ENCODE assay signal across 1 cellular context in the genomic region with DNA sequence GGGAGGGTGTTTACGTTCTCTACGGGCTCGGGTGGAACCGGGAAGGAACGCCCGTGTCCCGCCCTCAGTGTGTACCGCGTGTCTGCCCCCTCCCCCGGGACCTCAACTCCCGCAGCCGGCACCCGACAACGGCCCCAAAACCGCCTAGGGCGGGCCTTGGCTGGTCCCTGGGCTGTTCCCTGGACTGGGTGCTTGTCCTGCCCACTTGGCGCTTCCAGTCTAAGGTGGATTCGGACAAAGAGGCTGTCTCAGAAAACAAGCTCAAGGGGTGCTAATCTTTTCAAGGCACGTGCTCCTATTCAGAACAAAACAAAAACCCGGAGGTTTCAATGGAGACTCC.
A peak's percentile ranks its signal among the peaks of the same experiment; 100 is the strongest.
TF ChIP-seq lines count a peak whose summit lies in the region.

No MANE protein-coding gene starts in this region.

TF ChIP-seq in HepG2, 621 proteins besides CTCF, POLR2A, EP300 and RAD21:
- TF ChIP-seq ZFYVE20 (CRISPR knock-in tag; IDR thresholded peaks at IDR 0.05; ENCODE audit: borderline replicate concordance, low read depth) = no peak
- TF ChIP-seq, protein P1, sequence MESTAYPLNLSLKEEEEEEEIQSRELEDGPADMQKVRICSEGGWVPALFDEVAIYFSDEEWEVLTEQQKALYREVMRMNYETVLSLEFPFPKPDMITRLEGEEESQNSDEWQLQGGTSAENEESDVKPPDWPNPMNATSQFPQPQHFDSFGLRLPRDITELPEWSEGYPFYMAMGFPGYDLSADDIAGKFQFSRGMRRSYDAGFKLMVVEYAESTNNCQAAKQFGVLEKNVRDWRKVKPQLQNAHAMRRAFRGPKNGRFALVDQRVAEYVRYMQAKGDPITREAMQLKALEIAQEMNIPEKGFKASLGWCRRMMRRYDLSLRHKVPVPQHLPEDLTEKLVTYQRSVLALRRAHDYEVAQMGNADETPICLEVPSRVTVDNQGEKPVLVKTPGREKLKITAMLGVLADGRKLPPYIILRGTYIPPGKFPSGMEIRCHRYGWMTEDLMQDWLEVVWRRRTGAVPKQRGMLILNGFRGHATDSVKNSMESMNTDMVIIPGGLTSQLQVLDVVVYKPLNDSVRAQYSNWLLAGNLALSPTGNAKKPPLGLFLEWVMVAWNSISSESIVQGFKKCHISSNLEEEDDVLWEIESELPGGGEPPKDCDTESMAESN (CRISPR knock-in tag; conservative IDR thresholded peaks at IDR 0.05) = peak; percentile 77; the same call in 1 of the 2 replicates
- peak; percentile 61 for TF ChIP-seq ZBTB33 (CRISPR knock-in tag; IDR thresholded peaks at IDR 0.05)
- peak; percentile 5; the same call in 1 of the 2 replicates for TF ChIP-seq ZNF281 (CRISPR knock-in tag; IDR thresholded peaks at IDR 0.05; ENCODE audit: borderline replicate concordance)
- TF ChIP-seq ZNF331 (CRISPR knock-in tag; IDR thresholded peaks at IDR 0.05) = peak; percentile 62; the same call in 1 of the 2 replicates
- TF ChIP-seq ZNF224 (CRISPR knock-in tag; IDR thresholded peaks at IDR 0.05) = no peak
- TF ChIP-seq SALL1 (CRISPR knock-in tag; IDR thresholded peaks at IDR 0.05) = peak; percentile 4; the same call in 1 of the 2 replicates
- TF ChIP-seq HBP1 (CRISPR knock-in tag; IDR thresholded peaks at IDR 0.05; ENCODE audit: low read depth) = peak; percentile 12; the same call in 1 of the 2 replicates
- peak; percentile 1; the same call in 1 of the 2 replicates for TF ChIP-seq HNF1B (CRISPR knock-in tag; IDR thresholded peaks at IDR 0.05)
- TF ChIP-seq TEF (CRISPR knock-in tag; IDR thresholded peaks at IDR 0.05) = no peak
- TF ChIP-seq ZBTB38 (CRISPR knock-in tag; IDR thresholded peaks at IDR 0.05) = peak; percentile 47; the same call in 1 of the 2 replicates
- no peak for TF ChIP-seq SRY (CRISPR knock-in tag; IDR thresholded peaks at IDR 0.05)
- no peak for TF ChIP-seq JUND (CRISPR knock-in tag; IDR thresholded peaks at IDR 0.05)
- peak; percentile 2; the same call in 1 of the 2 replicates for TF ChIP-seq POGZ (CRISPR knock-in tag; IDR thresholded peaks at IDR 0.05)
- no peak for TF ChIP-seq ATF1 (CRISPR knock-in tag; IDR thresholded peaks at IDR 0.05)
- TF ChIP-seq, protein P2, sequence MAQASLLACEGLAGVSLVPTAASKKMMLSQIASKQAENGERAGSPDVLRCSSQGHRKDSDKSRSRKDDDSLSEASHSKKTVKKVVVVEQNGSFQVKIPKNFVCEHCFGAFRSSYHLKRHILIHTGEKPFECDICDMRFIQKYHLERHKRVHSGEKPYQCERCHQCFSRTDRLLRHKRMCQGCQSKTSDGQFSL (CRISPR knock-in tag; IDR thresholded peaks at IDR 0.05) = peak; percentile 78; the same call in 1 of the 2 replicates
- TF ChIP-seq RFXAP (CRISPR knock-in tag; IDR thresholded peaks at IDR 0.05; ENCODE audit: borderline replicate concordance) = no peak
- TF ChIP-seq, protein P3, sequence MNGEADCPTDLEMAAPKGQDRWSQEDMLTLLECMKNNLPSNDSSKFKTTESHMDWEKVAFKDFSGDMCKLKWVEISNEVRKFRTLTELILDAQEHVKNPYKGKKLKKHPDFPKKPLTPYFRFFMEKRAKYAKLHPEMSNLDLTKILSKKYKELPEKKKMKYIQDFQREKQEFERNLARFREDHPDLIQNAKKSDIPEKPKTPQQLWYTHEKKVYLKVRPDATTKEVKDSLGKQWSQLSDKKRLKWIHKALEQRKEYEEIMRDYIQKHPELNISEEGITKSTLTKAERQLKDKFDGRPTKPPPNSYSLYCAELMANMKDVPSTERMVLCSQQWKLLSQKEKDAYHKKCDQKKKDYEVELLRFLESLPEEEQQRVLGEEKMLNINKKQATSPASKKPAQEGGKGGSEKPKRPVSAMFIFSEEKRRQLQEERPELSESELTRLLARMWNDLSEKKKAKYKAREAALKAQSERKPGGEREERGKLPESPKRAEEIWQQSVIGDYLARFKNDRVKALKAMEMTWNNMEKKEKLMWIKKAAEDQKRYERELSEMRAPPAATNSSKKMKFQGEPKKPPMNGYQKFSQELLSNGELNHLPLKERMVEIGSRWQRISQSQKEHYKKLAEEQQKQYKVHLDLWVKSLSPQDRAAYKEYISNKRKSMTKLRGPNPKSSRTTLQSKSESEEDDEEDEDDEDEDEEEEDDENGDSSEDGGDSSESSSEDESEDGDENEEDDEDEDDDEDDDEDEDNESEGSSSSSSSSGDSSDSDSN (CRISPR knock-in tag; IDR thresholded peaks at IDR 0.05) = no peak
- TF ChIP-seq PATZ1 (CRISPR knock-in tag; IDR thresholded peaks at IDR 0.05) = peak; percentile 51
- TF ChIP-seq MYC (CRISPR knock-in tag; IDR thresholded peaks at IDR 0.05; ENCODE audit: borderline replicate concordance) = 0 out of 2 replicates have a peak, but pooled peaks have one; percentile 14
- TF ChIP-seq ZFP41 (CRISPR knock-in tag; IDR thresholded peaks at IDR 0.05; ENCODE audit: borderline replicate concordance) = no peak
- TF ChIP-seq ZNF546 (CRISPR knock-in tag; conservative IDR thresholded peaks at IDR 0.05) = no peak
- TF ChIP-seq, protein P4, sequence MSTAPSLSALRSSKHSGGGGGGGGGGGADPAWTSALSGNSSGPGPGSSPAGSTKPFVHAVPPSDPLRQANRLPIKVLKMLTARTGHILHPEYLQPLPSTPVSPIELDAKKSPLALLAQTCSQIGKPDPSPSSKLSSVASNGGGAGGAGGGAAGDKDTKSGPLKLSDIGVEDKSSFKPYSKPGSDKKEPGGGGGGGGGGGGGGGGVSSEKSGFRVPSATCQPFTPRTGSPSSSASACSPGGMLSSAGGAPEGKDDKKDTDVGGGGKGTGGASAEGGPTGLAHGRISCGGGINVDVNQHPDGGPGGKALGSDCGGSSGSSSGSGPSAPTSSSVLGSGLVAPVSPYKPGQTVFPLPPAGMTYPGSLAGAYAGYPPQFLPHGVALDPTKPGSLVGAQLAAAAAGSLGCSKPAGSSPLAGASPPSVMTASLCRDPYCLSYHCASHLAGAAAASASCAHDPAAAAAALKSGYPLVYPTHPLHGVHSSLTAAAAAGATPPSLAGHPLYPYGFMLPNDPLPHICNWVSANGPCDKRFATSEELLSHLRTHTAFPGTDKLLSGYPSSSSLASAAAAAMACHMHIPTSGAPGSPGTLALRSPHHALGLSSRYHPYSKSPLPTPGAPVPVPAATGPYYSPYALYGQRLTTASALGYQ (CRISPR knock-in tag; IDR thresholded peaks at IDR 0.05) = no peak
- no peak for TF ChIP-seq IKZF5 (CRISPR knock-in tag; IDR thresholded peaks at IDR 0.05)
